In genomic region chr12:113881588-113881987, GRCh38 we compare ENCODE assay signal across 27 cellular contexts.
"Had no signal": no experiment of that assay in that cellular context is flagged by ENCODE, and none has a peak within 500 bp of the region (broad histone marks: within the 10 kb centered on the region; RNA-seq: fewer than 3 reads in every experiment).

No MANE protein-coding gene starts in this region.

- H3K4me3 ChIP-seq: coronary artery, esophagus squamous epithelium, heart right ventricle, left lung, right lobe of liver, smooth muscle cell, stomach, thyroid gland, vagina had no signal

- H3K4me2 ChIP-seq: smooth muscle cell had no signal

- H3K79me2 ChIP-seq: parathyroid adenoma had no signal

- ATAC-seq: heart right ventricle; left cardiac atrium; left lung; naive thymus-derived CD4-positive, alpha-beta T cell; right lobe of liver had no signal

- H2AFZ ChIP-seq: parathyroid adenoma had no signal

- H3K9me3 ChIP-seq: esophagus squamous epithelium, left lung, right lobe of liver, stomach, thyroid gland, vagina had no signal

- H3K9ac ChIP-seq: parathyroid adenoma had no signal

- DNase-seq: dermis blood vessel endothelial cell; effector memory CD4-positive, alpha-beta T cell; esophagus squamous epithelium; foreskin fibroblast; glutamatergic neuron; heart right ventricle; hippocampal formation; left cardiac atrium; left lung; mesendoderm; midbrain; naive thymus-derived CD4-positive, alpha-beta T cell; right lobe of liver; stimulated activated CD4-positive, alpha-beta T cell treated with anti-CD3 and anti-CD28 coated beads, Interleukin-12 subunit alpha, Interleukin-12 subunit beta, amount 100 ng/mL, for 4 hours; stimulated activated CD4-positive, alpha-beta T cell treated with anti-CD3 and anti-CD28 coated beads, Interleukin-1b, Interleukin-23, amount 100 ng/mL, for 48 hours; stimulated activated CD4-positive, alpha-beta T cell treated with anti-CD3 and anti-CD28 coated beads, Interleukin-4, amount 100 ng/mL, for 1 hour; stimulated activated CD8-positive, alpha-beta memory T cell treated with anti-CD3 and anti-CD28 coated beads, Interleukin-4, amount 100 ng/mL, for 48 hours; stimulated activated naive CD4-positive, alpha-beta T cell treated with Interleukin-2 at 50 U/mL for 16 hours; stomach; thyroid gland; trophoblast cell had no signal

- H3K27me3 ChIP-seq: esophagus squamous epithelium, heart right ventricle, left lung, right lobe of liver, stomach, thyroid gland, vagina had no signal

- H3K27ac ChIP-seq: coronary artery, esophagus squamous epithelium, heart right ventricle, left lung, parathyroid adenoma, right lobe of liver, stomach, thyroid gland, vagina had no signal

- H3K27ac Mint-ChIP-seq: naive thymus-derived CD4-positive, alpha-beta T cell; progenitor cell of endocrine pancreas had no signal

- H3K4me1 ChIP-seq: esophagus squamous epithelium, heart right ventricle, left lung, parathyroid adenoma, right lobe of liver, stomach, thyroid gland, vagina had no signal

- H3K27me3 Mint-ChIP-seq: naive thymus-derived CD4-positive, alpha-beta T cell; progenitor cell of endocrine pancreas had no signal

- H3K9me3 Mint-ChIP-seq: naive thymus-derived CD4-positive, alpha-beta T cell had no signal

- H3K36me3 ChIP-seq: right lobe of liver, thyroid gland, vagina had no signal

- H3K4me1 Mint-ChIP-seq: neural crest cell had no signal

- H3K4me3 Mint-ChIP-seq: naive thymus-derived CD4-positive, alpha-beta T cell; neural crest cell had no signal
